ENCODE assay signal across 17 cellular contexts in genomic region chr2:69731147-69731546, GRCh38. TPM values are rescaled to one million over a fixed set of nuclear protein-coding genes. Genes with fewer than 3 reads are reported as not detected.
DNase-seq lines count a peak whose midpoint lies in the region; ATAC-seq, FAIRE-seq and TF ChIP-seq lines count a peak whose summit lies in the region.
"Had no signal": no experiment of that assay in that cellular context is flagged by ENCODE, and none has a peak within 500 bp of the region (broad histone marks: within the 10 kb centered on the region; RNA-seq: fewer than 3 reads in every experiment).

No MANE protein-coding gene starts in this region.

- no peak overlapping the region for H3K4me2 ChIP-seq in A549
- H3K4me2 ChIP-seq: KMS-11 had no signal

- TF ChIP-seq RAD21 in A549 (conservative IDR thresholded peaks at IDR 0.05 in 1 of 2, IDR thresholded peaks at IDR 0.05 in 1 of 2), result no peak

- H3K27ac ChIP-seq in A549, result peak overlapping the region; percentile 18 to 73; a peak in 4 of 6 replicates
- H3K27ac ChIP-seq in brain microvascular endothelial cell, result no peak overlapping the region
- H3K27ac ChIP-seq: C4-2B, KMS-11 had no signal

- no peaks in the 10 kb centered on the region for H3K36me3 ChIP-seq in brain microvascular endothelial cell (replicated peaks)

- in situ Hi-C loops in brain microvascular endothelial cell (cut with HindIII; ENCODE audit: low pct_ligation_motif_present, low sequenced_read_pairs), result no loop called here

- DNase-seq in A549 (ENCODE audit: low read depth in 1 of 2, low spot score in 1 of 2) (no peak), GM19239 (ENCODE audit: insufficient read length, low spot score) (no peak), KG1 (lab: John Stamatoyannopoulos, UW) (no peak), frontal cortex (ENCODE audit: low spot score in 2 of 2) (no peak), brain microvascular endothelial cell (no peak)
- DNase-seq in activated naive CD4-positive, alpha-beta T cell treated with anti-CD3 and anti-CD28 coated beads, Interleukin-2, amount 50 U/mL, for 16 hours, result no peak
- DNase-seq: DMS153, H7, NCI-H146, NCI-H2081, NCI-H510A, NCI-H82 had no signal

- H3K4me1 Mint-ChIP-seq in dendritic cell treated with granulocyte-macrophage colony-stimulating factor and Interleukin-4, amounts not matched to agents 40 ng/mL and 50 ng/mL, for 4 days (ENCODE audit: low read depth), result peaks cover 8% of the 10 kb centered on the region

- no peaks in the 10 kb centered on the region for H3K9me3 ChIP-seq in A549

- FAIRE-seq in A549 (lab: Jason Lieb, UNC) (no peak), GM19239 (lab: Jason Lieb, UNC) (peak; percentile 8), frontal cortex (lab: Jason Lieb, UNC) (no peak)

- H3K27me3 Mint-ChIP-seq in dendritic cell treated with granulocyte-macrophage colony-stimulating factor and Interleukin-4, amounts not matched to agents 40 ng/mL and 50 ng/mL, for 4 days, result no peaks in the 10 kb centered on the region

- TF ChIP-seq POLR2A in A549 (IDR thresholded peaks at IDR 0.05; ENCODE audit: low read length), result no peak

- no peaks in the 10 kb centered on the region for H3K9me3 Mint-ChIP-seq in dendritic cell treated with granulocyte-macrophage colony-stimulating factor and Interleukin-4, amounts not matched to agents 40 ng/mL and 50 ng/mL, for 4 days

- peaks cover 36% of the 10 kb centered on the region for H3K4me1 ChIP-seq in A549

- H3K36me3 Mint-ChIP-seq in dendritic cell treated with granulocyte-macrophage colony-stimulating factor and Interleukin-4, amounts not matched to agents 40 ng/mL and 50 ng/mL, for 4 days (ENCODE audit: low read depth), result no peaks in the 10 kb centered on the region

- TF ChIP-seq CTCF in A549 (IDR thresholded peaks at IDR 0.05), result no peak
- no peak for TF ChIP-seq CTCF in brain microvascular endothelial cell (IDR thresholded peaks at IDR 0.05; ENCODE audit: low read depth, low read length, missing control alignments)

- H3K27me3 ChIP-seq in brain microvascular endothelial cell (replicated peaks), result no peaks in the 10 kb centered on the region

- H3K4me3 ChIP-seq in A549 (no peak overlapping the region), brain microvascular endothelial cell (ENCODE audit: low read depth, low read length) (no peak overlapping the region)

- intact Hi-C loops in dendritic cell treated with granulocyte-macrophage colony-stimulating factor and Interleukin-4, amounts not matched to agents 40 ng/mL and 50 ng/mL, for 4 days (cut with micrococcal nuclease), result no loop called here

- ATAC-seq in A549 (no peak), HG02840 (IDR thresholded peaks at IDR 0.05; ENCODE audit: low FRiP score, unreplicated experiment) (peak; percentile 19)
- ATAC-seq: Panc1 had no signal

- no peak for TF ChIP-seq EP300 in A549 (IDR thresholded peaks at IDR 0.05)

- WGBS in A549 (ENCODE audit: missing lambda C conversion rate), result 88% methylated on average over 3 of the region's 3 CpGs

- H3K4me3 Mint-ChIP-seq in dendritic cell treated with granulocyte-macrophage colony-stimulating factor and Interleukin-4, amounts not matched to agents 40 ng/mL and 50 ng/mL, for 4 days, result no peak overlapping the region

- CTCF ChIA-PET in A549 (lab: Yijun Ruan, JAX), result interaction anchor here (0.9 to 5.0 kb wide), 5 partner anchors 9 to 98 kb away, joined by 3 to 44 read pairs (median 4); partner anchors contain the start of gene GMCL1

- H3K27ac Mint-ChIP-seq in dendritic cell treated with granulocyte-macrophage colony-stimulating factor and Interleukin-4, amounts not matched to agents 40 ng/mL and 50 ng/mL, for 4 days, result peak overlapping the region; percentile 12

- POLR2A ChIA-PET in A549 (lab: Yijun Ruan, JAX), result no interaction called here

TF ChIP-seq in A549, 52 proteins besides CTCF, POLR2A, EP300 and RAD21:
- TF ChIP-seq RCOR1 (IDR thresholded peaks at IDR 0.05; ENCODE audit: low read depth, low read length), result no peak
- TF ChIP-seq GATA3 (IDR thresholded peaks at IDR 0.05; ENCODE audit: borderline replicate concordance), result no peak
- TF ChIP-seq POLR2AphosphoS2 (conservative IDR thresholded peaks at IDR 0.05; ENCODE audit: low read length), result no peak
- no peak for TF ChIP-seq ZNF302 (CRISPR knock-in tag; IDR thresholded peaks at IDR 0.05)
- TF ChIP-seq ZC3H11A (IDR thresholded peaks at IDR 0.05), result no peak
- no peak for TF ChIP-seq RNF2 (IDR thresholded peaks at IDR 0.05; ENCODE audit: borderline replicate concordance, low read depth)
- no peak for TF ChIP-seq JUN (IDR thresholded peaks at IDR 0.05)
- no peak for TF ChIP-seq HEYL (CRISPR knock-in tag; IDR thresholded peaks at IDR 0.05)
- no peak for TF ChIP-seq ELK1 (IDR thresholded peaks at IDR 0.05; ENCODE audit: low read depth, low read length)
- no peak for TF ChIP-seq JUNB (IDR thresholded peaks at IDR 0.05)
- no peak for TF ChIP-seq MAFK (IDR thresholded peaks at IDR 0.05; ENCODE audit: partially characterized antibody)
- TF ChIP-seq ESRRA (IDR thresholded peaks at IDR 0.05; ENCODE audit: borderline replicate concordance, low read length), result no peak

RNA-seq across cellular contexts. Expression of gene ANXA4, which starts 10.8 kb away (rescaled TPM):
- polyA plus RNA-seq in A549 (2011; rRNA removed) (341 and 360 TPM in 2 replicates), A549 (2017; fragmentation: RNase III; extraction: RNeasy Plus Mini Kit Qiagen cat#74134 plus additional on column Dnase treatment) (514 to 554 TPM (median 521 TPM) in 3 replicates)
- 322 and 418 TPM in 2 replicates for polyA plus RNA-seq in A549 (2012; cell fraction: cytosol; rRNA removed)
- 154 and 191 TPM in 2 replicates for polyA plus RNA-seq in A549 (2012; cell fraction: nucleus; rRNA removed)
- polyA minus RNA-seq in A549 (2011; rRNA and poly(A)+ RNA removed), result 342 and 464 TPM in 2 replicates
- total RNA-seq in frontal cortex, result 2.4 TPM
